20 cellular contexts compared by ENCODE assay signal in the genomic region with DNA sequence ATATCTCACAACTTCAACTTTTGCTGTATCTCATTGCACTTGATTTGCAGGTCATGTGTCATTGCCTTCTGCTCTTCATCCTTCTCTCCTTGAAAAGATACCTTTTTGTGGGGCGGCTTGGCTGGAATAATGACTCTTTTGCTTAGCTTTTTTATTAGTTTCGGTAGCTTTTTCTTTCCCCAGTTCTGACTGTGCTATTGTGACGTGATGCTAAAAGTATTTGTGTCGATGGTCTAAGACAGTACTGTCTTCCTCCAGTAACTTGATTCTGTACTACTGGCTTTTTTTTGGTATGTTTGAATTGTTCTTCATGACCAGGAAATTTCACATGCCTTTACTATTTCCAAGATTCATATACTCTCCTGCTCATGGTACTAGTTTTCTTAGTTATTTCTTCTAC.
DNase-seq lines count a peak whose midpoint lies in the region; ATAC-seq and TF ChIP-seq lines count a peak whose summit lies in the region.
"Had no signal": no experiment of that assay in that cellular context is flagged by ENCODE, and none has a peak within 500 bp of the region (broad histone marks: within the 10 kb centered on the region; RNA-seq: fewer than 3 reads in every experiment).

No MANE protein-coding gene starts in this region.

- H3K27me3 ChIP-seq in brain microvascular endothelial cell (replicated peaks): no peaks in the 10 kb centered on the region
- no peaks in the 10 kb centered on the region for H3K27me3 ChIP-seq in neuronal stem cell (ENCODE audit: control insufficient read depth in 3 of 3, insufficient read depth in 3 of 3, low read depth in 1 of 3, low read length in 3 of 3)
- no peaks in the 10 kb centered on the region for H3K27me3 ChIP-seq in heart left ventricle

- H3K27ac ChIP-seq in brain microvascular endothelial cell: peak overlapping the region; percentile 26
- no peak overlapping the region for H3K27ac ChIP-seq in neuronal stem cell (replicated peaks; ENCODE audit: low read length)
- no peak overlapping the region for H3K27ac ChIP-seq in heart left ventricle
- H3K27ac ChIP-seq: PC-9 had no signal

- no peak overlapping the region for H2BK120ac ChIP-seq in neuronal stem cell (ENCODE audit: low read depth, low read length)

- in situ Hi-C loops in brain microvascular endothelial cell (cut with HindIII; ENCODE audit: low pct_ligation_motif_present, low sequenced_read_pairs): no loop called here

- H3K9me3 Mint-ChIP-seq in activated T-helper 17 cell treated with anti-CD3 and anti-CD28 coated beads, Interleukin-2, amount 50 U/mL, for 72 hours: peaks cover 3% of the 10 kb centered on the region
- H3K9me3 Mint-ChIP-seq in activated CD4-positive, alpha-beta memory T cell treated with anti-CD3 and anti-CD28 coated beads, Interleukin-2, amount 10 ng/mL, durations not matched to agents 7 days and 5 days: no peaks in the 10 kb centered on the region

- no peak overlapping the region for H4K8ac ChIP-seq in neuronal stem cell (ENCODE audit: low read depth, low read length)

- peak; percentile 70 for DNase-seq in EL
- DNase-seq in RPMI7951 (ENCODE audit: low read depth): peak; percentile 0
- DNase-seq in brain microvascular endothelial cell: peak; percentile 14
- no peak for DNase-seq in neuronal stem cell (ENCODE audit: low spot score)
- DNase-seq in heart left ventricle: no peak
- DNase-seq in activated CD4-positive, alpha-beta memory T cell treated with anti-CD3 and anti-CD28 coated beads, Interleukin-2, amount 10 ng/mL, durations not matched to agents 7 days and 5 days: no peak
- DNase-seq in cerebellum (ENCODE audit: low spot score): no peak
- DNase-seq: AML-193; CD4-positive, CD25-positive, alpha-beta regulatory T cell; DMS79 treated with DMSO at 0.1 percent for 48 hours; H7; Kasumi-1; MV-4-11; NCI-H1417 treated with DMSO at 0.1 percent for 48 hours; NCI-H2029 treated with DMSO at 0.1 percent for 48 hours; NCI-H524 treated with DMSO at 0.1 percent for 48 hours; NK-92 treated with Interleukin-12 subunit alpha and Interleukin-12 subunit beta, amount 100 ng/mL, for 24 hours; PC-9 had no signal

- no peak overlapping the region for H3K9ac ChIP-seq in neuronal stem cell (ENCODE audit: low read depth, low read length, poor library complexity)

- H3K23ac ChIP-seq in neuronal stem cell (ENCODE audit: low read depth, low read length, poor library complexity): no peak overlapping the region

- POLR2A ChIA-PET in activated CD4-positive, alpha-beta memory T cell treated with anti-CD3 and anti-CD28 coated beads, Interleukin-2, amount 10 ng/mL, durations not matched to agents 7 days and 5 days (lab: Charles Lee): no interaction called here

- H3K27me3 Mint-ChIP-seq in activated T-helper 17 cell treated with anti-CD3 and anti-CD28 coated beads, Interleukin-2, amount 50 U/mL, for 72 hours: no peaks in the 10 kb centered on the region
- H3K27me3 Mint-ChIP-seq in activated CD4-positive, alpha-beta memory T cell treated with anti-CD3 and anti-CD28 coated beads, Interleukin-2, amount 10 ng/mL, durations not matched to agents 7 days and 5 days: no peaks in the 10 kb centered on the region
- H3K27me3 Mint-ChIP-seq: CD4-positive, CD25-positive, alpha-beta regulatory T cell had no signal

- no peak overlapping the region for H2AK5ac ChIP-seq in neuronal stem cell (ENCODE audit: low read depth, low read length)

- H3K4me2 ChIP-seq in neuronal stem cell (ENCODE audit: insufficient read depth, low read length, poor library complexity, severe bottlenecking): no peak overlapping the region
- H3K4me2 ChIP-seq: PC-9 had no signal

- H2BK15ac ChIP-seq in neuronal stem cell (ENCODE audit: low read length): no peak overlapping the region

- no peak overlapping the region for H2BK12ac ChIP-seq in neuronal stem cell (ENCODE audit: low read length)

- no peak overlapping the region for H3K4me3 ChIP-seq in brain microvascular endothelial cell (ENCODE audit: low read depth, low read length)
- no peak overlapping the region for H3K4me3 ChIP-seq in neuronal stem cell (ENCODE audit: low read length in 2 of 2)
- no peak overlapping the region for H3K4me3 ChIP-seq in heart left ventricle
- H3K4me3 ChIP-seq: PC-9 had no signal

- H3K36me3 Mint-ChIP-seq in activated T-helper 17 cell treated with anti-CD3 and anti-CD28 coated beads, Interleukin-2, amount 50 U/mL, for 72 hours (ENCODE audit: low read depth): no peaks in the 10 kb centered on the region
- no peaks in the 10 kb centered on the region for H3K36me3 Mint-ChIP-seq in activated CD4-positive, alpha-beta memory T cell treated with anti-CD3 and anti-CD28 coated beads, Interleukin-2, amount 10 ng/mL, durations not matched to agents 7 days and 5 days (ENCODE audit: low read depth)
- H3K36me3 Mint-ChIP-seq: CD4-positive, CD25-positive, alpha-beta regulatory T cell had no signal

- intact Hi-C loops in heart left ventricle (cut with DNase I): no loop called here

- H3K4ac ChIP-seq in neuronal stem cell (ENCODE audit: low read length): no peak overlapping the region

- no CpG with 5 or more reads among the region's 4 CpGs for WGBS in neuronal stem cell (ENCODE audit: extremely low coverage in 2 of 2, insufficient read length in 2 of 2, insufficient replicate concordance in 1 of 2), 2 donors
- WGBS in heart left ventricle, 4 donors: 84 to 89% (median 86%) methylated on average over 4 of the region's 4 CpGs

- TF ChIP-seq POLR2A in heart left ventricle (IDR thresholded peaks at IDR 0.05): no peak

- H3K14ac ChIP-seq in neuronal stem cell (ENCODE audit: low read length): no peak overlapping the region

- TF ChIP-seq CTCF in brain microvascular endothelial cell (IDR thresholded peaks at IDR 0.05; ENCODE audit: low read depth, low read length, missing control alignments) (no peak), heart left ventricle (IDR thresholded peaks at IDR 0.05) (no peak)

- CTCF ChIA-PET in activated CD4-positive, alpha-beta memory T cell treated with anti-CD3 and anti-CD28 coated beads, Interleukin-2, amount 10 ng/mL, durations not matched to agents 7 days and 5 days (lab: Charles Lee): no interaction called here

- H3K9me3 ChIP-seq in neuronal stem cell (replicated peaks in 1 of 2; ENCODE audit: control insufficient read depth in 2 of 2, insufficient read depth in 1 of 2, low read depth in 1 of 2, low read length in 2 of 2): peaks cover 0 to 7% of the 10 kb centered on the region in 2 donors
- H3K9me3 ChIP-seq in heart left ventricle: peaks cover 0 to 2% (median 0%) of the 10 kb centered on the region in 12 donors

- H3K4me1 Mint-ChIP-seq in activated T-helper 17 cell treated with anti-CD3 and anti-CD28 coated beads, Interleukin-2, amount 50 U/mL, for 72 hours: no peaks in the 10 kb centered on the region
- H3K4me1 Mint-ChIP-seq in activated CD4-positive, alpha-beta memory T cell treated with anti-CD3 and anti-CD28 coated beads, Interleukin-2, amount 10 ng/mL, durations not matched to agents 7 days and 5 days: no peaks in the 10 kb centered on the region
- H3K4me1 Mint-ChIP-seq: CD4-positive, CD25-positive, alpha-beta regulatory T cell had no signal

- H3K36me3 ChIP-seq in brain microvascular endothelial cell (replicated peaks) (no peaks in the 10 kb centered on the region), neuronal stem cell (replicated peaks in 1 of 2; ENCODE audit: control insufficient read depth in 2 of 2, insufficient read depth in 2 of 2, low read length in 2 of 2) (no peaks in the 10 kb centered on the region), heart left ventricle (no peaks in the 10 kb centered on the region)

- H3K18ac ChIP-seq in neuronal stem cell (ENCODE audit: low read length): no peak overlapping the region

- no peak overlapping the region for H4K91ac ChIP-seq in neuronal stem cell (ENCODE audit: low read depth, low read length, poor library complexity)

- no peaks in the 10 kb centered on the region for H3K79me1 ChIP-seq in neuronal stem cell (ENCODE audit: low read depth, low read length)

- ATAC-seq in heart left ventricle: no peak
- ATAC-seq in activated T-helper 17 cell treated with anti-CD3 and anti-CD28 coated beads, Interleukin-2, amount 50 U/mL, for 72 hours (replicated peaks): no peak
- ATAC-seq: Right ventricle myocardium inferior had no signal

- no peak overlapping the region for H3K4me3 Mint-ChIP-seq in activated T-helper 17 cell treated with anti-CD3 and anti-CD28 coated beads, Interleukin-2, amount 50 U/mL, for 72 hours
- H3K4me3 Mint-ChIP-seq in activated CD4-positive, alpha-beta memory T cell treated with anti-CD3 and anti-CD28 coated beads, Interleukin-2, amount 10 ng/mL, durations not matched to agents 7 days and 5 days: no peak overlapping the region
- H3K4me3 Mint-ChIP-seq: CD4-positive, CD25-positive, alpha-beta regulatory T cell had no signal

- H3K4me1 ChIP-seq in neuronal stem cell (ENCODE audit: control insufficient read depth in 2 of 2, insufficient read depth in 1 of 2, low read depth in 1 of 2, low read length in 2 of 2) (peaks cover 0 to 5% of the 10 kb centered on the region in 2 donors), heart left ventricle (no peaks in the 10 kb centered on the region)

- H2BK5ac ChIP-seq in neuronal stem cell (ENCODE audit: low read length): no peak overlapping the region

- peak overlapping the region; percentile 24 for H2AFZ ChIP-seq in neuronal stem cell (ENCODE audit: low read length)
- H2AFZ ChIP-seq: PC-9 had no signal

- H3K27ac Mint-ChIP-seq in activated T-helper 17 cell treated with anti-CD3 and anti-CD28 coated beads, Interleukin-2, amount 50 U/mL, for 72 hours: no peak overlapping the region
- H3K27ac Mint-ChIP-seq in activated CD4-positive, alpha-beta memory T cell treated with anti-CD3 and anti-CD28 coated beads, Interleukin-2, amount 10 ng/mL, durations not matched to agents 7 days and 5 days: no peak overlapping the region
- H3K27ac Mint-ChIP-seq: CD4-positive, CD25-positive, alpha-beta regulatory T cell had no signal

Comparison
In these comparisons a context has a peak if more than half of its experiments do, and no peak if none do; other contexts are left out.
1. DNase-seq: peak in EL (single experiment), RPMI7951 (single experiment) and brain microvascular endothelial cell (single experiment); none in neuronal stem cell (single experiment), heart left ventricle (0 of 5), activated CD4-positive, alpha-beta memory T cell treated with anti-CD3 and anti-CD28 coated beads, Interleukin-2, amount 10 ng/mL, durations not matched to agents 7 days and 5 days (single experiment) and cerebellum (single experiment).